In the genomic region with DNA sequence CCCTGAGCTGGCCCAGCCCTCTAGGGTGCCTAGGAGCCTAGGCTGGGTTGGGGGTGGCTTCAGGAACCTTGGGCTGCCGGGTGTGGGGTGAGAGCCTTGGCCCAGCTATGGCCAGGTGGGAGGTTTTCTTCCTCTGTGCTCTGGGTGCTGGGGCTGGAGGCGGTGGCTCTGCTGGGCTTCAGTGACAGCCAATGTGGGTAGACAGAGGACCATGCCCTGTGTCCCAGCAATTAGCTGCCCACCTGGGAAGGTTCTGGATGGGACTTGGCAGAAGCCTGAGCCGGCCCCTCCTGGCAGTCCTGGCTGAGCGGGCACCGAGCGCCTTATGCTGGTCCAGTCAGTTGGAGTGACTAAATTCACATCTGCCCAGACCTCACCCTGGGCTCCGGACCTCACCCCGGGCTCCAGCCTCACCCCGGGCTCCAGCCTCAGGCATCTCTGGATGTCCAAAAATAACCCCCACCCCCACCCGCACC, we compare ENCODE assay signal across 1 cellular context.
TF ChIP-seq lines count a peak whose summit lies in the region.

No MANE protein-coding gene starts in this region.

TF ChIP-seq in H1, 55 proteins besides CTCF, POLR2A, EP300 and RAD21:
- TF ChIP-seq CREB1 (IDR thresholded peaks at IDR 0.05) = no peak
- no peak for TF ChIP-seq TAF7 (optimal IDR thresholded peaks at IDR 0.05; ENCODE audit: borderline replicate concordance, low read depth, low read length)
- TF ChIP-seq SIN3A (conservative IDR thresholded peaks at IDR 0.05 in 1 of 2, IDR thresholded peaks at IDR 0.05 in 1 of 2; ENCODE audit: low read depth in 1 of 2, low read length in 2 of 2) = no peak
- no peak for TF ChIP-seq BCL11A (IDR thresholded peaks at IDR 0.05; ENCODE audit: low read depth in 2 of 2, low read length in 2 of 2)
- TF ChIP-seq ASH2L (IDR thresholded peaks at IDR 0.05; ENCODE audit: low read length) = no peak
- TF ChIP-seq CHD2 (IDR thresholded peaks at IDR 0.05; ENCODE audit: low read length) = no peak
- no peak for TF ChIP-seq HDAC2 (IDR thresholded peaks at IDR 0.05; ENCODE audit: borderline replicate concordance in 1 of 2, low read depth in 2 of 2, low read length in 2 of 2)
TF ChIP-seq in H1: peak in this region for 0.
